ENCODE assay signal across 8 cellular contexts in the genomic region with DNA sequence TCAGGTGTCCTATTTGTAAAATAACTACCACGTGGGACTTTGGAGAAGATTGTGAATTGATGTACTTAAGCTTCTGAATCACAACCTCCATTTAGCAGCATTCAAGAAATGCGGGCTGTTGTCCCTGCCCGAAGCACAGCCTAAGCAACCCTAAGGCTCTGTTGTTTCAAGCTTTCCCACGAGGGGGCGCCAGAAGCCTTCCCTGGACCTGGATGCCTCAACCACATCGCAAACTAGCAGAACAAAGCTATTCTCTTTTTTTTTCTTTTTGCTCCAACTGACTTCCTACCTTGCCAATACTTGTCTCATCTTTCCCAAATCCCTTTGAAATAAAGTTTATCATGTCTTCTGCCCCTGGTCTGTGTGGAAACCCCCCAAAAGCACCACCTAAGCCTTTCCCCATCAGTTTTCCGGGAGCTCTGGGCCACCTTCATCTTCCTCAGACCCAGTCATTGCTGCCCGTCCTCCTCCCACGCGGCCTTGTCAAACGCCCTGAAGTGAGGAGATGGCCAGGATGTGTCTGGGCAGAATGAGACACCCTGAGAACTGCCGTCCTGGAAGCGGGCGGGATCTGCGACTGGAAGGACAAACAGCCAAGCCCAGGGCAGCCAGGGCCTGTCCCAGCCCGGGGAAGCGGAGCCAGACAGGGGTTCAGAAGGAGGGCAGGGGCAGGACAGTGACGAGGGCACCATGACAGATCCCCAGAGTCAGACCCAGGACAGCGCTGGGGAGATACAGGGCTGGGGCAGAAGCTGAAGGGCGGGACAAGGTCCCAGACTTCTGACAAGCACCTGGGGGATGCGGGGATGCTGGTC.
A peak's percentile ranks its signal among the peaks of the same experiment; 100 is the strongest.
DNase-seq lines count a peak whose midpoint lies in the region; ATAC-seq and TF ChIP-seq lines count a peak whose summit lies in the region.

No MANE protein-coding gene starts in this region.

- peaks cover 35% of the 10 kb centered on the region for H3K27me3 ChIP-seq in kidney epithelial cell (ENCODE audit: control insufficient read depth, insufficient read depth, low read length)

- H3K27ac ChIP-seq in caudate nucleus (ENCODE audit: low read depth, low read length): no peak overlapping the region

- no peak for ATAC-seq in GM21381 (IDR thresholded peaks at IDR 0.05; ENCODE audit: unreplicated experiment)

- peak; percentile 94 for TF ChIP-seq CTCF in kidney epithelial cell (IDR thresholded peaks at IDR 0.05; ENCODE audit: insufficient read depth, low read length, poor library complexity, severe bottlenecking)

- no peaks in the 10 kb centered on the region for H3K36me3 ChIP-seq in kidney epithelial cell (ENCODE audit: control insufficient read depth, insufficient read depth, low read length)

- no peak overlapping the region for H3K4me3 ChIP-seq in kidney epithelial cell (ENCODE audit: low read depth, low read length)

- peak; percentile 87 for DNase-seq in AG08395 (ENCODE audit: low spot score)
- peak; percentile 59 for DNase-seq in GM19240 (ENCODE audit: insufficient read length, low spot score)
- peak; percentile 28 for DNase-seq in NCI-H2107 treated with DMSO at 0.1 percent for 48 hours (lab: John Stamatoyannopoulos, UW; ENCODE audit: unreplicated experiment)
- DNase-seq in activated CD4-positive, CD25-positive, alpha-beta regulatory T cell (lab: John Stamatoyannopoulos, UW): peak; percentile 41 to 68 (median 54)
- DNase-seq in caudate nucleus (lab: John Stamatoyannopoulos, UW): peak in 59 of 61 donors; percentile 12 to 96 (median 64)
- no peak for DNase-seq in kidney epithelial cell (ENCODE audit: low read depth)
- peak; percentile 87 to 90 for DNase-seq in stimulated activated CD4-positive, alpha-beta T cell treated with anti-CD3 and anti-CD28 coated beads, Interleukin-2, amount 100 ng/mL, for 24 hours
